Comparison of ENCODE assay signal across 9 cellular contexts in the genomic region with DNA sequence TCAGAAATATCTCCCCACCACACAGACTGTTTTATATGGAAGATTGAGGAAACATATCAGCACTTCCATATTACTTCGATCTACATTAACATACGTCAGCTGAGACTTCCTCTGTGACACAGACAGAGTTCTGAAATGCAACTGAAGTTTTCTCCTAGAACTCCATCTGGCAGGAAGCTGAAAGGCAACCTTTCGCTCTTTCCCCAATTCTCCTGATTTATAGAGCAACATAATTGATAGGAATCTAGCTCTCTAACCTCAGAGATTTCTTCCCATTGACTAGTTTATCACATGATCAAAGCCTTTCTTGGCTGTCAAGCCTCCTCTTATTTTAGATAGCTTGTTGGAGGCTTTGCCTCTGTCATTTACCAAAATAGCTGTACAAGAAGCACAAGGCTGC.
"Had no signal": no experiment of that assay in that cellular context is flagged by ENCODE, and none has a peak within 500 bp of the region (broad histone marks: within the 10 kb centered on the region; RNA-seq: fewer than 3 reads in every experiment).

No MANE protein-coding gene starts in this region.

- ATAC-seq: GM23338, HCT116, HepG2 had no signal

- H3K4me3 Mint-ChIP-seq: GM23338, H9, HFFc6, IgD-negative memory B cell had no signal

- H3K9ac ChIP-seq: KMS-11 had no signal

- H2AFZ ChIP-seq: GM23338 had no signal

- H3K9me3 Mint-ChIP-seq: GM23338, H9, HFFc6 had no signal

- H3K27me3 Mint-ChIP-seq: IgD-negative memory B cell had no signal

- DNase-seq: H9, HFFc6, KBM-7 had no signal

- H3K4me1 Mint-ChIP-seq: IgD-negative memory B cell had no signal

- H3K4me2 ChIP-seq: GM23338, KMS-11 had no signal

- H3K27ac ChIP-seq: HL-60, KMS-11 had no signal

- H3K27ac Mint-ChIP-seq: GM23338, H9, HFFc6, IgD-negative memory B cell had no signal

- H3K4me3 ChIP-seq: GM23338 had no signal

- H3K36me3 Mint-ChIP-seq: IgD-negative memory B cell had no signal
